ENCODE assay signal across 15 cellular contexts in genomic region chr1:89894210-89894668, GRCh38.
DNase-seq lines count a peak whose midpoint lies in the region; ATAC-seq, FAIRE-seq and TF ChIP-seq lines count a peak whose summit lies in the region.
"Had no signal": no experiment of that assay in that cellular context is flagged by ENCODE, and none has a peak within 500 bp of the region (broad histone marks: within the 10 kb centered on the region; RNA-seq: fewer than 3 reads in every experiment).

No MANE protein-coding gene starts in this region.

- POLR2A ChIA-PET in A673 (lab: Charles Lee; ENCODE audit: low non-redundant PET): no interaction called here

- H3K4me3 ChIP-seq in A673 (ENCODE audit: low read depth, low read length, poor library complexity, severe bottlenecking) (no peak overlapping the region), astrocyte of the cerebellum (ENCODE audit: low read depth, low read length) (no peak overlapping the region), keratinocyte (ENCODE audit: control insufficient read depth in 2 of 3, extremely low read depth in 1 of 3, insufficient read depth in 2 of 3, low read depth in 1 of 3, low read length in 3 of 3) (no peak overlapping the region)
- H3K4me3 ChIP-seq: ascending aorta, esophagus muscularis mucosa, left ventricle myocardium inferior, stomach had no signal

- BruUV-seq in A673 (replicated peaks; lab: Mats Ljungman, UMichigan): no TSS peak

- FAIRE-seq in keratinocyte (lab: Jason Lieb, UNC): peak; percentile 73
- FAIRE-seq: HepG2 had no signal

- no peak for ATAC-seq in HG02588 (IDR thresholded peaks at IDR 0.05; ENCODE audit: unreplicated experiment)
- ATAC-seq: HepG2 had no signal

- H3K4me1 ChIP-seq in A673 (ENCODE audit: insufficient read depth, low read length, poor library complexity, severe bottlenecking) (peaks cover 67% of the 10 kb centered on the region), keratinocyte (ENCODE audit: control insufficient read depth, extremely low read depth, insufficient read depth, low read length) (peaks cover 31% of the 10 kb centered on the region)
- H3K4me1 ChIP-seq: ascending aorta had no signal

- peak; percentile 67 for DNase-seq in A673 (ENCODE audit: low spot score)
- DNase-seq in HT1080 (ENCODE audit: low read depth): peak; percentile 72
- peak; percentile 55 for DNase-seq in astrocyte of the cerebellum (ENCODE audit: low read depth)
- DNase-seq in keratinocyte (ENCODE audit: low read depth, low spot score): no peak
- no peak for DNase-seq in SIG-M5 treated with dmso at 0.1 percent for 504 hours (lab: John Stamatoyannopoulos, UW; ENCODE audit: unreplicated experiment)
- no peak for DNase-seq in activated gamma-delta T cell (lab: John Stamatoyannopoulos, UW)
- DNase-seq in activated CD4-positive, CD25-positive, alpha-beta regulatory T cell treated with anti-CD3 and anti-CD28 coated beads, Interleukin-2, amount 50 U/mL, for 72 hours: no peak
- DNase-seq: left ventricle myocardium inferior, NCI-H1694 treated with DMSO at 0.1 percent for 48 hours, stomach had no signal

- dilution Hi-C loops in keratinocyte (cut with MboI; ENCODE audit: extremely low pct_ligation_motif_present, low sequenced_read_pairs): no loop called here

- intact Hi-C loops in A673 (cut with micrococcal nuclease; ENCODE audit: unreplicated experiment): no loop called here

- TF ChIP-seq CTCF in A673 (conservative IDR thresholded peaks at IDR 0.05; ENCODE audit: low read depth, low read length) (no peak), astrocyte of the cerebellum (IDR thresholded peaks at IDR 0.05; ENCODE audit: low read depth, low read length, missing control alignments) (no peak), keratinocyte (optimal IDR thresholded peaks at IDR 0.05 in 1 of 3, IDR thresholded peaks at IDR 0.05 in 1 of 3, conservative IDR thresholded peaks at IDR 0.05 in 1 of 3; ENCODE audit: extremely low read depth in 1 of 3, insufficient read depth in 2 of 3, low read length in 3 of 3) (no peak)

- H2AFZ ChIP-seq in keratinocyte (ENCODE audit: control insufficient read depth, low read length): no peak overlapping the region
- H2AFZ ChIP-seq: parathyroid adenoma had no signal

- H3K36me3 ChIP-seq in A673 (ENCODE audit: insufficient read depth, low read length, poor library complexity, severe bottlenecking) (peaks cover 4% of the 10 kb centered on the region), keratinocyte (ENCODE audit: control insufficient read depth in 2 of 2, extremely low read depth in 1 of 2, insufficient read depth in 2 of 2, low read length in 2 of 2) (peaks cover 0 to 7% of the 10 kb centered on the region in 2 experiments)
- H3K36me3 ChIP-seq: ascending aorta, esophagus muscularis mucosa, left ventricle myocardium inferior, stomach had no signal

- no peaks in the 10 kb centered on the region for H3K27me3 ChIP-seq in A673 (replicated peaks; ENCODE audit: insufficient read depth, low read depth, low read length, poor library complexity)
- H3K27me3 ChIP-seq in keratinocyte (ENCODE audit: control insufficient read depth, extremely low read depth, insufficient read depth, low read length): no peaks in the 10 kb centered on the region
- H3K27me3 ChIP-seq: ascending aorta, esophagus muscularis mucosa, stomach had no signal

- CTCF ChIA-PET in A673 (lab: Charles Lee): no interaction called here

- no peaks in the 10 kb centered on the region for H3K9me1 ChIP-seq in keratinocyte (ENCODE audit: control insufficient read depth, extremely low read depth, insufficient read depth, low read length)

- peaks cover 6% of the 10 kb centered on the region for H3K79me2 ChIP-seq in keratinocyte (ENCODE audit: control insufficient read depth, insufficient read depth, low read length)
- H3K79me2 ChIP-seq: parathyroid adenoma had no signal

- no peak overlapping the region for H3K4me2 ChIP-seq in keratinocyte (ENCODE audit: control insufficient read depth, extremely low read depth, insufficient read depth, low read depth, low read length)

- no peaks in the 10 kb centered on the region for H3K9me3 ChIP-seq in A673 (ENCODE audit: low read depth, low read length, poor library complexity, severe bottlenecking)
- no peaks in the 10 kb centered on the region for H3K9me3 ChIP-seq in keratinocyte (ENCODE audit: control insufficient read depth, low read depth, low read length)
- H3K9me3 ChIP-seq: ascending aorta, esophagus muscularis mucosa, left ventricle myocardium inferior, stomach had no signal

- H3K9ac ChIP-seq in keratinocyte (ENCODE audit: control insufficient read depth, extremely low read depth, insufficient read depth, low read length): no peak overlapping the region
- H3K9ac ChIP-seq: parathyroid adenoma had no signal

- no peaks in the 10 kb centered on the region for H4K20me1 ChIP-seq in keratinocyte (ENCODE audit: control insufficient read depth, extremely low read depth, insufficient read depth, low read length)

- in situ Hi-C loops in astrocyte of the cerebellum (cut with HindIII; ENCODE audit: low sequenced_read_pairs): no loop called here

- peak overlapping the region; percentile 39 for H3K27ac ChIP-seq in A673 (ENCODE audit: low read depth, low read length, poor library complexity, severe bottlenecking)
- peak overlapping the region; percentile 2 for H3K27ac ChIP-seq in keratinocyte (ENCODE audit: control insufficient read depth, insufficient read depth, low read length)
- H3K27ac ChIP-seq: ascending aorta, esophagus muscularis mucosa, left ventricle myocardium inferior, parathyroid adenoma, stomach had no signal

Comparison
In these comparisons a context has a peak if more than half of its experiments do, and no peak if none do; other contexts are left out.
1. DNase-seq: peak in A673 (single experiment), HT1080 (single experiment) and astrocyte of the cerebellum (single experiment); none in keratinocyte (single experiment), SIG-M5 treated with dmso at 0.1 percent for 504 hours (single experiment), activated gamma-delta T cell (single experiment) and activated CD4-positive, CD25-positive, alpha-beta regulatory T cell treated with anti-CD3 and anti-CD28 coated beads, Interleukin-2, amount 50 U/mL, for 72 hours (single experiment).